14 cellular contexts compared by ENCODE assay signal in genomic region chr15:47673343-47673761, GRCh38. TPM values are rescaled to one million over a fixed set of nuclear protein-coding genes. Genes with fewer than 3 reads are reported as not detected.
DNase-seq lines count a peak whose midpoint lies in the region; ATAC-seq and TF ChIP-seq lines count a peak whose summit lies in the region.
"Had no signal": no experiment of that assay in that cellular context is flagged by ENCODE, and none has a peak within 500 bp of the region (broad histone marks: within the 10 kb centered on the region; RNA-seq: fewer than 3 reads in every experiment).

No MANE protein-coding gene starts in this region.

- in situ Hi-C loops in mammary epithelial cell (cut with MboI; ENCODE audit: low sequenced_read_pairs in 2 of 2) = no loop called here

- no peak overlapping the region for H2BK15ac ChIP-seq in mesendoderm (replicated peaks; ENCODE audit: low read depth)

- H2BK5ac ChIP-seq in mesendoderm (ENCODE audit: low read length) = peak overlapping the region; percentile 57

- peak; percentile 23 for ATAC-seq in Right ventricle myocardium inferior
- ATAC-seq in GM19395 (IDR thresholded peaks at IDR 0.05; ENCODE audit: unreplicated experiment) = no peak

- H4K8ac ChIP-seq in mesendoderm (ENCODE audit: low read depth, low read length) = no peak overlapping the region

- no peaks in the 10 kb centered on the region for H3K79me1 ChIP-seq in mesendoderm (ENCODE audit: low read length)

- H3K4me3 ChIP-seq in fibroblast of lung (replicated peaks in 1 of 4; ENCODE audit: control extremely low read depth in 1 of 4, insufficient read depth in 1 of 4, low read depth in 3 of 4, low read length in 4 of 4) (no peak overlapping the region), mesendoderm (ENCODE audit: low read length) (no peak overlapping the region), dorsolateral prefrontal cortex (no peak overlapping the region), mammary epithelial cell (replicated peaks in 1 of 3; ENCODE audit: insufficient read depth in 1 of 3, low read depth in 2 of 3, low read length in 3 of 3) (no peak overlapping the region)
- H3K4me3 ChIP-seq: lung had no signal

- H3K9ac ChIP-seq in fibroblast of lung (ENCODE audit: insufficient read depth, low read length) = no peak overlapping the region
- H3K9ac ChIP-seq in mesendoderm (ENCODE audit: low read length) = no peak overlapping the region
- no peak overlapping the region for H3K9ac ChIP-seq in mammary epithelial cell (ENCODE audit: insufficient read depth, low read length)

- H3K9me3 ChIP-seq in fibroblast of lung (ENCODE audit: control insufficient read depth, insufficient read depth, low read depth, low read length) = no peaks in the 10 kb centered on the region
- H3K9me3 ChIP-seq in mammary epithelial cell (replicated peaks; ENCODE audit: insufficient read depth, low read length) = no peaks in the 10 kb centered on the region

- H3K27ac ChIP-seq in fibroblast of lung (ENCODE audit: insufficient read depth, low read length) (no peak overlapping the region), mesendoderm (ENCODE audit: low read depth, low read length) (peak overlapping the region; percentile 26), dorsolateral prefrontal cortex (no peak overlapping the region), mammary epithelial cell (ENCODE audit: insufficient read depth, low read depth, low read length) (no peak overlapping the region)
- H3K27ac ChIP-seq: HL-60 had no signal

- H3K56ac ChIP-seq in mesendoderm (ENCODE audit: low read length) = peak overlapping the region; percentile 50

- BruUV-seq in mammary epithelial cell (replicated peaks; lab: Mats Ljungman, UMichigan) = no TSS peak

- CTCF ChIA-PET in mammary epithelial cell (lab: Charles Lee; ENCODE audit: low non-redundant PET) = no interaction called here

- no peak for TF ChIP-seq CTCF in fibroblast of lung (conservative IDR thresholded peaks at IDR 0.05 in 1 of 2, IDR thresholded peaks at IDR 0.05 in 1 of 2; ENCODE audit: low read depth in 1 of 2, low read length in 2 of 2)
- no peak for TF ChIP-seq CTCF in dorsolateral prefrontal cortex (IDR thresholded peaks at IDR 0.05 in 54 of 56, conservative IDR thresholded peaks at IDR 0.05 in 2 of 56; ENCODE audit: low read depth in 1 of 56, partially characterized antibody in 56 of 56)
- no peak for TF ChIP-seq CTCF in mammary epithelial cell (conservative IDR thresholded peaks at IDR 0.05 in 1 of 2, IDR thresholded peaks at IDR 0.05 in 1 of 2; ENCODE audit: extremely low read depth in 1 of 2, insufficient read depth in 1 of 2, low read depth in 1 of 2, low read length in 2 of 2)

- dilution Hi-C loops in mammary epithelial cell (cut with HindIII; ENCODE audit: low sequenced_read_pairs) = no loop called here

- DNase-seq in Right ventricle myocardium inferior (ENCODE audit: missing footprints) (no peak), cardiac septum (ENCODE audit: low spot score) (no peak), fibroblast of lung (ENCODE audit: low read depth in 2 of 2) (peak; percentile 2 to 11), mesendoderm (peak; percentile 91), dorsolateral prefrontal cortex (no peak), mammary epithelial cell (no peak), DMS153 (lab: John Stamatoyannopoulos, UW) (no peak)
- DNase-seq: central memory CD4-positive, alpha-beta T cell; H9; NCI-H2107 had no signal

- no peak overlapping the region for H2AK5ac ChIP-seq in mesendoderm (ENCODE audit: low read length)

- no peak overlapping the region for H4K5ac ChIP-seq in mesendoderm (ENCODE audit: low read length)

- peak overlapping the region; percentile 56 for H3K18ac ChIP-seq in mesendoderm (ENCODE audit: low read length)

- no peaks in the 10 kb centered on the region for H3K4me1 ChIP-seq in fibroblast of lung (ENCODE audit: control insufficient read depth, extremely low read depth, insufficient read depth, low read length)
- peaks cover 26% of the 10 kb centered on the region for H3K4me1 ChIP-seq in mesendoderm (ENCODE audit: control insufficient read depth, low read depth, low read length)
- no peaks in the 10 kb centered on the region for H3K4me1 ChIP-seq in mammary epithelial cell (ENCODE audit: insufficient read depth, low read length)

- WGBS in mesendoderm (ENCODE audit: extremely low coverage, insufficient coverage, low lambda C conversion rate) = no CpG with 5 or more reads among the region's 5 CpGs
- WGBS in mammary epithelial cell (ENCODE audit: low coverage, missing lambda C conversion rate) = 33% methylated on average over 5 of the region's 5 CpGs

- intact Hi-C loops in Right ventricle myocardium inferior (cut with DNase I) = no loop called here
- intact Hi-C loops in cardiac septum (cut with DNase I) = no loop called here
- intact Hi-C loops in dorsolateral prefrontal cortex (cut with DNase I) = no loop called here
- intact Hi-C loops in mammary epithelial cell (cut with micrococcal nuclease) = no loop called here

- no peaks in the 10 kb centered on the region for H3K79me2 ChIP-seq in fibroblast of lung (ENCODE audit: control insufficient read depth, insufficient read depth, low read length)
- no peaks in the 10 kb centered on the region for H3K79me2 ChIP-seq in mesendoderm (ENCODE audit: control insufficient read depth, insufficient read depth, low read length)
- H3K79me2 ChIP-seq in mammary epithelial cell (ENCODE audit: insufficient read depth, low read length) = no peaks in the 10 kb centered on the region

- H3K36me3 ChIP-seq in fibroblast of lung (ENCODE audit: control insufficient read depth, insufficient read depth, low read length) (no peaks in the 10 kb centered on the region), mesendoderm (ENCODE audit: control insufficient read depth, insufficient read depth, low read length) (no peaks in the 10 kb centered on the region), mammary epithelial cell (ENCODE audit: insufficient read depth, low read length) (no peaks in the 10 kb centered on the region)

- H2AFZ ChIP-seq in fibroblast of lung (ENCODE audit: low read length) = peak overlapping the region; percentile 50
- no peak overlapping the region for H2AFZ ChIP-seq in mammary epithelial cell (ENCODE audit: low read depth, low read length)

- no peak overlapping the region for H2BK120ac ChIP-seq in mesendoderm (ENCODE audit: low read depth, low read length)

- H4K20me1 ChIP-seq in fibroblast of lung (ENCODE audit: control insufficient read depth, extremely low read depth, insufficient read depth, low read length) (no peaks in the 10 kb centered on the region), mammary epithelial cell (ENCODE audit: insufficient read depth, low read length) (no peaks in the 10 kb centered on the region)

- H3K4me2 ChIP-seq in fibroblast of lung (ENCODE audit: extremely low read depth, insufficient read depth, low read length) (no peak overlapping the region), mesendoderm (ENCODE audit: low read length) (no peak overlapping the region), mammary epithelial cell (ENCODE audit: insufficient read depth, low read depth, low read length) (no peak overlapping the region)

- no peak overlapping the region for H3K4ac ChIP-seq in mesendoderm (ENCODE audit: low read depth, low read length)

- no peak overlapping the region for H3K23ac ChIP-seq in mesendoderm (ENCODE audit: low read length)

- no peaks in the 10 kb centered on the region for H3K27me3 ChIP-seq in fibroblast of lung (ENCODE audit: control insufficient read depth, insufficient read depth, low read length)
- no peaks in the 10 kb centered on the region for H3K27me3 ChIP-seq in mesendoderm (ENCODE audit: insufficient read depth, low read length, poor library complexity)
- H3K27me3 ChIP-seq in dorsolateral prefrontal cortex = no peaks in the 10 kb centered on the region
- no peaks in the 10 kb centered on the region for H3K27me3 ChIP-seq in mammary epithelial cell (ENCODE audit: insufficient read depth, low read length)

RNA-seq across cellular contexts. Expression of gene SEMA6D, which starts 44.0 kb away (rescaled TPM):
- total RNA-seq in Right ventricle myocardium inferior (17.7 TPM), cardiac septum (9.9 TPM), fibroblast of lung (9.5 and 13.4 TPM in 2 replicates), dorsolateral prefrontal cortex (100 to 1,000 TPM in 2 of 120 experiments, 10 to 100 TPM in 118; 43.1 to 116 (median 68.1) TPM), mammary epithelial cell (under 1 TPM; under 0.01 to 0.35 TPM)
- polyA plus RNA-seq in fibroblast of lung (2.4 and 5.3 TPM in 2 replicates), mammary epithelial cell (0.17 TPM)
- polyA plus RNA-seq in fibroblast of lung (2012) = 0.99 and 2.1 TPM in 2 replicates
- polyA minus RNA-seq in fibroblast of lung (ENCODE audit: low replicate concordance) (4.2 and 6.6 TPM in 2 replicates), mammary epithelial cell (not detected)
- polyA plus RNA-seq in mesendoderm (2013, experiment 1 of 2) = 1.9 TPM
- polyA plus RNA-seq in mesendoderm (2013, experiment 2 of 2) = 1.6 TPM
- total RNA-seq: OCI-LY7 had no signal

Comparison
In these comparisons a context has a peak if more than half of its experiments do, and no peak if none do; other contexts are left out.
1. DNase-seq: peak in fibroblast of lung (2 of 2) and mesendoderm (single experiment); none in Right ventricle myocardium inferior (single experiment), cardiac septum (single experiment), dorsolateral prefrontal cortex (0 of 10), mammary epithelial cell (single experiment) and DMS153 (single experiment).